ENCODE assay signal across 1 cellular context in the genomic region with DNA sequence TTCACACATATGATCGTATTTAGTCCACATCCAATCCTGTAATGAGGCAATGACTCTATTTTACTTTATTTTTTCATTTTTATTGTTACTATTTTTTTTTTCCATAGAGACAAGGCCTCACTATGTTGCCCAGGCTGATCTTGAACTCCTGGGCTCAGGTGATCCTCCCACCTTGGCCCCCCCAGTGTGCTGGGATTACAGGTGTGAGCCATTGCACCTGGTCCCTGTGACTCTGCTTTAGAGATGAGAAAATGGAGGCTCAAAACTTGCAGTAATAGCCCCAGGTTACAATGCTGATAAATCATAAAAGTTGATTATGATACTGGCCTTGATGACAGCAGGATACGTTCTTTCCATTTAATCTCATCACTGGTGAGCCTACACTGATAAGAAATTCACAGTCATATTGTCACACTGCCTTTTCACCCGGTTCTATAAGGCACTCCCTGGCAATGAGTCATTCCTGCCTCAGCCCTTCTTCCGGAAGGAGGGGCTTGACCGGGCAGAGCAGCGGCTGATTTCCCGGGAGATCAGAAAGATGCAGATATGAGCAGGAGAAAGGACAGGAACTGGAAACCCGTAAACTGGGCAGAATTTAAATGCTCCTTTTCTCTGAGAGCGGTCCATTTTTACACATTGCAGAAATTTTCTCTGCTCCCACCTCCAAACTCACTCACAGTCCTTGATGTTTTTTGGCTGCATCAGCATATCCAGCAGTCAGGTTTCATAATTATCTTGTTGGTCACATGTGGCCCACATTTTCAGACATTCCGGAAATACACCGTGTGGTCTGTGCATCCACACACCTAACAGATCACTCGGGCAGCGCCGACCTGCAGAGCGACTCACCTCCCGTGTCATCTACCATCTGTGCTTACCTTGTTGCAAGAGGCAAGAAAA.
TF ChIP-seq lines count a peak whose summit lies in the region.

No MANE protein-coding gene starts in this region.

TF ChIP-seq in HCT116, 20 proteins besides CTCF, POLR2A, EP300 and RAD21 (continued from another document):
- TF ChIP-seq, protein P1, sequence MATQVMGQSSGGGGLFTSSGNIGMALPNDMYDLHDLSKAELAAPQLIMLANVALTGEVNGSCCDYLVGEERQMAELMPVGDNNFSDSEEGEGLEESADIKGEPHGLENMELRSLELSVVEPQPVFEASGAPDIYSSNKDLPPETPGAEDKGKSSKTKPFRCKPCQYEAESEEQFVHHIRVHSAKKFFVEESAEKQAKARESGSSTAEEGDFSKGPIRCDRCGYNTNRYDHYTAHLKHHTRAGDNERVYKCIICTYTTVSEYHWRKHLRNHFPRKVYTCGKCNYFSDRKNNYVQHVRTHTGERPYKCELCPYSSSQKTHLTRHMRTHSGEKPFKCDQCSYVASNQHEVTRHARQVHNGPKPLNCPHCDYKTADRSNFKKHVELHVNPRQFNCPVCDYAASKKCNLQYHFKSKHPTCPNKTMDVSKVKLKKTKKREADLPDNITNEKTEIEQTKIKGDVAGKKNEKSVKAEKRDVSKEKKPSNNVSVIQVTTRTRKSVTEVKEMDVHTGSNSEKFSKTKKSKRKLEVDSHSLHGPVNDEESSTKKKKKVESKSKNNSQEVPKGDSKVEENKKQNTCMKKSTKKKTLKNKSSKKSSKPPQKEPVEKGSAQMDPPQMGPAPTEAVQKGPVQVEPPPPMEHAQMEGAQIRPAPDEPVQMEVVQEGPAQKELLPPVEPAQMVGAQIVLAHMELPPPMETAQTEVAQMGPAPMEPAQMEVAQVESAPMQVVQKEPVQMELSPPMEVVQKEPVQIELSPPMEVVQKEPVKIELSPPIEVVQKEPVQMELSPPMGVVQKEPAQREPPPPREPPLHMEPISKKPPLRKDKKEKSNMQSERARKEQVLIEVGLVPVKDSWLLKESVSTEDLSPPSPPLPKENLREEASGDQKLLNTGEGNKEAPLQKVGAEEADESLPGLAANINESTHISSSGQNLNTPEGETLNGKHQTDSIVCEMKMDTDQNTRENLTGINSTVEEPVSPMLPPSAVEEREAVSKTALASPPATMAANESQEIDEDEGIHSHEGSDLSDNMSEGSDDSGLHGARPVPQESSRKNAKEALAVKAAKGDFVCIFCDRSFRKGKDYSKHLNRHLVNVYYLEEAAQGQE (IDR thresholded peaks at IDR 0.05; ENCODE audit: low read depth) = no peak
- TF ChIP-seq YY1 (IDR thresholded peaks at IDR 0.05; ENCODE audit: extremely low read depth, insufficient replicate concordance, low read depth, low read length) (no peak), FOSL1 (IDR thresholded peaks at IDR 0.05; ENCODE audit: low read depth) (peak; percentile 93), ELF1 (IDR thresholded peaks at IDR 0.05; ENCODE audit: borderline replicate concordance, low read depth) (peak; percentile 64), EGR1 (IDR thresholded peaks at IDR 0.05; ENCODE audit: low read depth) (no peak), SRF (IDR thresholded peaks at IDR 0.05; ENCODE audit: low read depth) (peak; percentile 49; the same call in 1 of the 2 replicates), TCF7L2 (IDR thresholded peaks at IDR 0.05; ENCODE audit: borderline replicate concordance, extremely low read depth, insufficient read depth, insufficient read length) (peak; percentile 88), ZFX (IDR thresholded peaks at IDR 0.05) (no peak; the same call in 1 of the 2 replicates), SP1 (IDR thresholded peaks at IDR 0.05; ENCODE audit: low read depth) (peak; percentile 91), SIN3A (IDR thresholded peaks at IDR 0.05; ENCODE audit: low read depth) (peak; percentile 79; the same call in 1 of the 2 replicates)
- TF ChIP-seq, protein P2, sequence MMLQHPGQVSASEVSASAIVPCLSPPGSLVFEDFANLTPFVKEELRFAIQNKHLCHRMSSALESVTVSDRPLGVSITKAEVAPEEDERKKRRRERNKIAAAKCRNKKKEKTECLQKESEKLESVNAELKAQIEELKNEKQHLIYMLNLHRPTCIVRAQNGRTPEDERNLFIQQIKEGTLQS (IDR thresholded peaks at IDR 0.05) = peak; percentile 65; the same call in 1 of the 2 replicates
- TF ChIP-seq, protein P3, sequence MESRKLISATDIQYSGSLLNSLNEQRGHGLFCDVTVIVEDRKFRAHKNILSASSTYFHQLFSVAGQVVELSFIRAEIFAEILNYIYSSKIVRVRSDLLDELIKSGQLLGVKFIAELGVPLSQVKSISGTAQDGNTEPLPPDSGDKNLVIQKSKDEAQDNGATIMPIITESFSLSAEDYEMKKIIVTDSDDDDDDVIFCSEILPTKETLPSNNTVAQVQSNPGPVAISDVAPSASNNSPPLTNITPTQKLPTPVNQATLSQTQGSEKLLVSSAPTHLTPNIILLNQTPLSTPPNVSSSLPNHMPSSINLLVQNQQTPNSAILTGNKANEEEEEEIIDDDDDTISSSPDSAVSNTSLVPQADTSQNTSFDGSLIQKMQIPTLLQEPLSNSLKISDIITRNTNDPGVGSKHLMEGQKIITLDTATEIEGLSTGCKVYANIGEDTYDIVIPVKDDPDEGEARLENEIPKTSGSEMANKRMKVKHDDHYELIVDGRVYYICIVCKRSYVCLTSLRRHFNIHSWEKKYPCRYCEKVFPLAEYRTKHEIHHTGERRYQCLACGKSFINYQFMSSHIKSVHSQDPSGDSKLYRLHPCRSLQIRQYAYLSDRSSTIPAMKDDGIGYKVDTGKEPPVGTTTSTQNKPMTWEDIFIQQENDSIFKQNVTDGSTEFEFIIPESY (IDR thresholded peaks at IDR 0.05; ENCODE audit: extremely low read depth, insufficient replicate concordance, low read length) = no peak
